In the genomic region with DNA sequence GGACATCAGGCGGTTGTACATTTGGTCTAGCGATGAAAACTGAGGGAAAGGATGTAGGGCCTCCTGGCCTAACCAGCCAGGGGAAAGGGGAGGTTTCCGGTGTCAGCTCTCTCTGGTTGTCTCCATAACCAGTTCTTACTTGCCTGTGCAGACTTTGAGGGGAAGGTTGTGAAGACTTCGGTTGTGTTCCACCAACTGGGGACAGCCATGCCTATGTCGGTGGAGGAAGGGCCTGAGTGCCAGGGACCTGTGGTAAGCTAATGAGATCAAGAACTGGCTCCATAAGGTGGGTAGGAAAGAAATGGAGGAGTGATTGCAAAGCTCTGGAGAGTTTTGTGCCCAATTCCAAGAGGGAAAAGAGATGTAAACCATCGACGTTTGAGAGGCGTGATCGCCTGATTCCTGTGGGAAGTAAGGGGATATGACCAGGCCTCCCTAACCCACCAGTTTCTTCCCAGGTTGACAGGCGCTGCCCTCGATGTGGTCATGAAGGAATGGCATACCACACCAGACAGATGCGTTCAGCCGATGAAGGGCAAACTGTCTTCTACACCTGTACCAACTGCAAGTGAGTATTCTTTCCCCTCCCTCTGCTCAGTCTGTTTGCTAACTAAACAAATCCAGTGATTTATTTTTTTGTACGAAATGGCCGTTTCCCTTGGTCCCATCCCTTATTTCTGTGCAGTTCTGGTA, we compare ENCODE assay signal across 1 cellular context.
TF ChIP-seq lines count a peak whose summit lies in the region.

No MANE protein-coding gene starts in this region.

TF ChIP-seq in IMR-90, 13 proteins besides CTCF, POLR2A, EP300 and RAD21:
- TF ChIP-seq, protein P1, sequence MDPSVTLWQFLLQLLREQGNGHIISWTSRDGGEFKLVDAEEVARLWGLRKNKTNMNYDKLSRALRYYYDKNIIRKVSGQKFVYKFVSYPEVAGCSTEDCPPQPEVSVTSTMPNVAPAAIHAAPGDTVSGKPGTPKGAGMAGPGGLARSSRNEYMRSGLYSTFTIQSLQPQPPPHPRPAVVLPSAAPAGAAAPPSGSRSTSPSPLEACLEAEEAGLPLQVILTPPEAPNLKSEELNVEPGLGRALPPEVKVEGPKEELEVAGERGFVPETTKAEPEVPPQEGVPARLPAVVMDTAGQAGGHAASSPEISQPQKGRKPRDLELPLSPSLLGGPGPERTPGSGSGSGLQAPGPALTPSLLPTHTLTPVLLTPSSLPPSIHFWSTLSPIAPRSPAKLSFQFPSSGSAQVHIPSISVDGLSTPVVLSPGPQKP (IDR thresholded peaks at IDR 0.05; ENCODE audit: borderline replicate concordance, low read depth, low read length): no peak
- TF ChIP-seq CEBPB (IDR thresholded peaks at IDR 0.05; ENCODE audit: low read depth, low read length): no peak
- no peak for TF ChIP-seq MAFK (IDR thresholded peaks at IDR 0.05; ENCODE audit: low read depth, low read length)
